ENCODE assay signal across 16 cellular contexts in the genomic region with DNA sequence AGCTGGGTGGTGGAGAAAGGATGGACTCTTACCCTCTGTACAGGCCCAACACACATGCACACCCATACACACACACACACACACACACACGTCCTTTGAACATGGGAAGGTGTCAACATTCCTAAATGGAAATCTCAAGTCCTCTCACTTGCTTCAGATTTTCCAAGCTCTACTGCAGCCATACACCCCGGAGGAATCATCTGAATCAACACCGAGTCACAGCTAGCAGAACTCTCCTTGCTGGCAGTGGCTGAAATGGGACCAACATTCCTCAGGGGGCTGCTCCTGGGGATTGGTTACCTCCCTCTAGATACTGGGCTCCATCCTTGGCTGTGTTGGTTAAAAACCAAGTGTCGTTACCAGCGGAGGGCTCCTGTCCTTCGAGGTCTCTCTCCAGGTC.
DNase-seq lines count a peak whose midpoint lies in the region; ATAC-seq, FAIRE-seq and TF ChIP-seq lines count a peak whose summit lies in the region.
"Had no signal": no experiment of that assay in that cellular context is flagged by ENCODE, and none has a peak within 500 bp of the region (broad histone marks: within the 10 kb centered on the region; RNA-seq: fewer than 3 reads in every experiment).

No MANE protein-coding gene starts in this region.

- intact Hi-C loops in spleen (cut with DNase I; ENCODE audit: low total_unique reads), result no loop called here

- TF ChIP-seq CTCF in bronchial epithelial cell (IDR thresholded peaks at IDR 0.05; ENCODE audit: insufficient read depth, low read length, severe bottlenecking) (no peak), spleen (IDR thresholded peaks at IDR 0.05 in 8 of 11, conservative IDR thresholded peaks at IDR 0.05 in 3 of 11) (no peak)

- H3K4me2 ChIP-seq in Karpas-422 (ENCODE audit: low read depth, low read length, poor library complexity, severe bottlenecking), result peak overlapping the region; percentile 66

- H3K9me2 ChIP-seq in Karpas-422 (replicated peaks; ENCODE audit: insufficient read depth, low read length), result no peaks in the 10 kb centered on the region

- H3K4me3 ChIP-seq in Karpas-422 (ENCODE audit: low read length) (no peak overlapping the region), bronchial epithelial cell (ENCODE audit: low read depth, low read length) (no peak overlapping the region), spleen (no peak overlapping the region), HAP-1 (no peak overlapping the region)
- H3K4me3 ChIP-seq: K562 had no signal

- no peak for TF ChIP-seq POLR2A in spleen (IDR thresholded peaks at IDR 0.05)

- H2AFZ ChIP-seq in Karpas-422 (ENCODE audit: low read length), result no peak overlapping the region

- no peaks in the 10 kb centered on the region for H3K27me3 ChIP-seq in Karpas-422 (ENCODE audit: low read length)
- H3K27me3 ChIP-seq in bronchial epithelial cell (ENCODE audit: control insufficient read depth, insufficient read depth, low read length), result no peaks in the 10 kb centered on the region
- H3K27me3 ChIP-seq in spleen (replicated peaks in 1 of 7), result no peaks in the 10 kb centered on the region
- H3K27me3 ChIP-seq in HAP-1 (ENCODE audit: low read depth), result no peaks in the 10 kb centered on the region

- no peaks in the 10 kb centered on the region for H3K36me3 ChIP-seq in Karpas-422 (ENCODE audit: insufficient read depth, low read length)
- no peaks in the 10 kb centered on the region for H3K36me3 ChIP-seq in bronchial epithelial cell (ENCODE audit: control insufficient read depth, insufficient read depth, low read length)
- no peaks in the 10 kb centered on the region for H3K36me3 ChIP-seq in spleen
- no peaks in the 10 kb centered on the region for H3K36me3 ChIP-seq in HAP-1 (replicated peaks)

- H3K27ac ChIP-seq in Karpas-422 (ENCODE audit: low read length), result peak overlapping the region; percentile 67; the same call in 1 of the 2 replicates
- peak overlapping the region in 5 of 8 donors; percentile 79 to 89 (median 87) for H3K27ac ChIP-seq in spleen

- ATAC-seq in GM19035 (IDR thresholded peaks at IDR 0.05; ENCODE audit: unreplicated experiment), result no peak
- ATAC-seq: K562 had no signal

- H3K4me1 ChIP-seq in Karpas-422 (ENCODE audit: low read length) (peaks cover 60% of the 10 kb centered on the region), spleen (peaks cover 4 to 69% (median 24%) of the 10 kb centered on the region in 6 donors), HAP-1 (peaks cover 11% of the 10 kb centered on the region)

- peak; percentile 38 for DNase-seq in EH (ENCODE audit: low read depth)
- DNase-seq in Karpas-422, result no peak
- DNase-seq in bronchial epithelial cell (ENCODE audit: low read depth), result peak; percentile 50
- no peak for DNase-seq in spleen
- DNase-seq in HAP-1 (ENCODE audit: low spot score in 2 of 2), result no peak
- no peak for DNase-seq in HK-2 (ENCODE audit: unreplicated experiment)
- no peak for DNase-seq in DMS153 (lab: John Stamatoyannopoulos, UW)
- DNase-seq: CD4-positive, CD25-positive, alpha-beta regulatory T cell; COR-L47; NCI-H1694 treated with DMSO at 0.1 percent for 48 hours; NCI-H2227 treated with DMSO at 0.1 percent for 48 hours; NCI-H510A treated with DMSO at 0.1 percent for 48 hours; NCI-H774 had no signal

- WGBS in spleen, 5 donors, result 82 to 96% (median 92%) methylated on average over 6 of the region's 6 CpGs

- H3K9ac ChIP-seq in Karpas-422 (ENCODE audit: low read length), result 0 out of 2 replicates have a peak overlapping the region, but pooled peaks have one; percentile 66

- FAIRE-seq in bronchial epithelial cell (lab: Jason Lieb, UNC), result no peak
- FAIRE-seq: H54, K562 had no signal

- no peaks in the 10 kb centered on the region for H3K79me2 ChIP-seq in Karpas-422 (ENCODE audit: low read length)

- H3K9me3 ChIP-seq in Karpas-422 (ENCODE audit: low read length) (no peaks in the 10 kb centered on the region), spleen (no peaks in the 10 kb centered on the region), HAP-1 (no peaks in the 10 kb centered on the region)

- H4K20me1 ChIP-seq in Karpas-422 (ENCODE audit: insufficient read depth, low read depth, low read length), result no peaks in the 10 kb centered on the region

- in situ Hi-C loops in HAP-1 (cut with MboI; ENCODE audit: low sequenced_read_pairs), result no loop called here

Comparison
In these comparisons a context has a peak if more than half of its experiments do, and no peak if none do; other contexts are left out.
1. DNase-seq: peak in EH (single experiment) and bronchial epithelial cell (single experiment); none in Karpas-422 (single experiment), spleen (single experiment), HAP-1 (0 of 2), HK-2 (single experiment) and DMS153 (single experiment).